In the genomic region with DNA sequence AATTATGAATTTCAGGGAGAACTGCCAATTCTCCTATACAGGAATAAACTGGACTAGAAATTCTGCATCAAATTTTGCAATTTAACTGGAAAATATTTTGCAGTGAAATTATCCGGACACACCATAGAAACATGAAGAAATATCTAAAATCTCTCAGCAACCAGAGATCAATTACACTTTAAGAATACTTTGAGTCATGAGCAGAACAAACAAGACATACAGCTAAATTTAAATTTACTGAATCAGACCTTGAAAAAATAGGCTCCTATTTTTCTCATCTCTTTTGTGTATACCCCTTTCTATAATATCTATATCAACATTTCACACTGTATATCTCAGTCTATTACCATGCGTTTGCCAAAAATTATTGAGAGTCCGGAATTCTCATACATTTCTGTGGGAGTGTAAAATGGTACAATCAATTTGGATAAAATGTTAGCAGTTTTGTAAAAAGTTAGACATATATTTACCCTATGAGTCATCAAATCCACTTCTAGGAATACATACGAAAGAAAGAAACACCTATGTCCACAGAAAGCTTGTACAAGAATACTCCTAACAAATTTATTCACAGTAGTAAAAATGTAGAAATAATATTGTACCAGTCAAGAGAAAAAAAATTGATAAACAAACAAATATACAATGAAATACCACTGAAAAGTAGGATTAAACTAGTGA, we compare ENCODE assay signal across 24 cellular contexts.
DNase-seq lines count a peak whose midpoint lies in the region; ATAC-seq, FAIRE-seq and TF ChIP-seq lines count a peak whose summit lies in the region.
"Had no signal": no experiment of that assay in that cellular context is flagged by ENCODE, and none has a peak within 500 bp of the region (broad histone marks: within the 10 kb centered on the region; RNA-seq: fewer than 3 reads in every experiment).

No MANE protein-coding gene starts in this region.

- no peaks in the 10 kb centered on the region for H3K27me3 Mint-ChIP-seq in astrocyte (ENCODE audit: low read depth, unreplicated experiment)

- peaks cover 8% of the 10 kb centered on the region; the same call in 2 of the 3 replicates for H3K4me1 ChIP-seq in A549
- no peaks in the 10 kb centered on the region for H3K4me1 ChIP-seq in HCT116 (ENCODE audit: control insufficient read depth in 1 of 2, insufficient read depth in 2 of 2, low read length in 2 of 2)
- no peaks in the 10 kb centered on the region for H3K4me1 ChIP-seq in astrocyte (ENCODE audit: insufficient read depth, low read length)
- H3K4me1 ChIP-seq: BE2C; BLaER1 treated with 17β-estradiol and CSF1 and Interleukin-3, amounts not matched to agents 10 nM and 100 nM had no signal

- H3K27ac Mint-ChIP-seq in astrocyte (ENCODE audit: unreplicated experiment) = no peak overlapping the region
- H3K27ac Mint-ChIP-seq: CD14-positive monocyte; CD4-positive, alpha-beta T cell; CD8-positive, alpha-beta memory T cell; GM23338; H9 had no signal

- no peak overlapping the region for H3K9ac ChIP-seq in HCT116 (ENCODE audit: low read length)
- no peak overlapping the region for H3K9ac ChIP-seq in astrocyte (ENCODE audit: low read length)
- H3K9ac ChIP-seq: BLaER1 treated with 17β-estradiol and CSF1 and Interleukin-3, amounts not matched to agents 10 nM and 100 nM had no signal

- H3K9me3 ChIP-seq in A549 (0 out of 3 replicates have a peak, but pooled peaks cover 3% of the 10 kb centered on the region), HCT116 (ENCODE audit: control insufficient read depth in 1 of 2, insufficient read depth in 1 of 2, low read depth in 1 of 2, low read length in 2 of 2) (no peaks in the 10 kb centered on the region), astrocyte (ENCODE audit: insufficient read depth, low read depth, low read length) (no peaks in the 10 kb centered on the region)
- H3K9me3 ChIP-seq: BE2C had no signal

- no peak overlapping the region for H3K4me3 Mint-ChIP-seq in astrocyte (ENCODE audit: unreplicated experiment)
- H3K4me3 Mint-ChIP-seq: CD14-positive monocyte; CD4-positive, alpha-beta T cell; CD8-positive, alpha-beta memory T cell; GM23338; H9 had no signal

- no peaks in the 10 kb centered on the region for H4K20me1 ChIP-seq in HCT116 (ENCODE audit: insufficient read depth)
- H4K20me1 ChIP-seq in astrocyte (ENCODE audit: insufficient read depth, low read length) = no peaks in the 10 kb centered on the region
- H4K20me1 ChIP-seq: BLaER1 treated with 17β-estradiol and CSF1 and Interleukin-3, amounts not matched to agents 10 nM and 100 nM had no signal

- no peak overlapping the region for H3K4me3 ChIP-seq in A549
- H3K4me3 ChIP-seq in HCT116 (replicated peaks in 1 of 2; ENCODE audit: low read depth in 1 of 2, low read length in 2 of 2) = no peak overlapping the region
- no peak overlapping the region for H3K4me3 ChIP-seq in astrocyte (ENCODE audit: insufficient read depth, low read depth, low read length)
- H3K4me3 ChIP-seq: BLaER1 treated with 17β-estradiol and CSF1 and Interleukin-3, amounts not matched to agents 10 nM and 100 nM; GM23338 had no signal

- POLR2A ChIA-PET in A549 (lab: Yijun Ruan, JAX) = no interaction called here
- POLR2A ChIA-PET in HCT116 (lab: Charles Lee) = no interaction called here

- WGBS in A549 (ENCODE audit: missing lambda C conversion rate) = 54% methylated on average over 4 of the region's 4 CpGs

- TF ChIP-seq CTCF in A549 (IDR thresholded peaks at IDR 0.05) = no peak
- no peak for TF ChIP-seq CTCF in HCT116 (IDR thresholded peaks at IDR 0.05 in 2 of 3, conservative IDR thresholded peaks at IDR 0.05 in 1 of 3; ENCODE audit: borderline replicate concordance in 1 of 3, insufficient read depth in 1 of 3, low read depth in 2 of 3, low read length in 2 of 3)
- no peak for TF ChIP-seq CTCF in astrocyte (IDR thresholded peaks at IDR 0.05; ENCODE audit: insufficient read depth, low read depth, low read length)

- peak overlapping the region; percentile 59 for H2AFZ ChIP-seq in HCT116 (ENCODE audit: low read depth, low read length, poor library complexity, severe bottlenecking)
- H2AFZ ChIP-seq in astrocyte (ENCODE audit: low read depth, low read length) = no peak overlapping the region
- H2AFZ ChIP-seq: GM23338 had no signal

- no peaks in the 10 kb centered on the region for H3K27me3 ChIP-seq in HCT116 (ENCODE audit: insufficient read depth, low read length)
- no peaks in the 10 kb centered on the region for H3K27me3 ChIP-seq in astrocyte (ENCODE audit: insufficient read depth, low read length)
- H3K27me3 ChIP-seq: BE2C; BLaER1 treated with 17β-estradiol and CSF1 and Interleukin-3, amounts not matched to agents 10 nM and 100 nM had no signal

- BruUV-seq in HCT116 (replicated peaks; lab: Mats Ljungman, UMichigan) = no TSS peak

- intact Hi-C loops in HCT116 (cut with micrococcal nuclease) = no loop called here

- peaks cover 3% of the 10 kb centered on the region for H3K9me3 Mint-ChIP-seq in astrocyte (ENCODE audit: unreplicated experiment)

- peaks cover 2% of the 10 kb centered on the region for H3K4me1 Mint-ChIP-seq in astrocyte (ENCODE audit: low read depth, unreplicated experiment)
- H3K4me1 Mint-ChIP-seq: CD14-positive monocyte; CD8-positive, alpha-beta memory T cell; GM23338; H9 had no signal

- H3K36me3 ChIP-seq in HCT116 (ENCODE audit: control insufficient read depth in 1 of 2, insufficient read depth in 2 of 2, low read length in 2 of 2) = no peaks in the 10 kb centered on the region
- no peaks in the 10 kb centered on the region for H3K36me3 ChIP-seq in astrocyte (ENCODE audit: insufficient read depth, low read length)
- H3K36me3 ChIP-seq: BE2C; BLaER1 treated with 17β-estradiol and CSF1 and Interleukin-3, amounts not matched to agents 10 nM and 100 nM had no signal

- TF ChIP-seq POLR2A in A549 (IDR thresholded peaks at IDR 0.05; ENCODE audit: low read length) (no peak), HCT116 (IDR thresholded peaks at IDR 0.05; ENCODE audit: borderline replicate concordance, extremely low read depth, insufficient read depth, insufficient read length) (no peak)

- H3K4me2 ChIP-seq in A549 (0 out of 3 replicates have a peak overlapping the region, but pooled peaks have one; percentile 8), HCT116 (ENCODE audit: low read length) (no peak overlapping the region), astrocyte (ENCODE audit: low read length) (no peak overlapping the region)
- H3K4me2 ChIP-seq: BLaER1 treated with 17β-estradiol and CSF1 and Interleukin-3, amounts not matched to agents 10 nM and 100 nM; GM23338 had no signal

- RAD21 ChIA-PET in HCT116 (lab: Charles Lee; ENCODE audit: low non-redundant PET in 1 of 2, low total read pairs in 2 of 2, uncharacterized antibody in 2 of 2, unreplicated experiment in 2 of 2) = no interaction called here

- ATAC-seq in A549 = no peak
- ATAC-seq in HCT116 = no peak
- ATAC-seq: GM23338 had no signal

- no peak for TF ChIP-seq EP300 in A549 (IDR thresholded peaks at IDR 0.05)

- CTCF ChIA-PET in A549 (lab: Yijun Ruan, JAX) (no interaction called here), HCT116 (lab: Charles Lee) (no interaction called here)

- H3K27ac ChIP-seq in A549 (no peak overlapping the region), HCT116 (ENCODE audit: low read depth, low read length) (no peak overlapping the region), astrocyte (ENCODE audit: low read depth, low read length) (no peak overlapping the region)
- H3K27ac ChIP-seq: 22Rv1; BLaER1 treated with 17β-estradiol and CSF1 and Interleukin-3, amounts not matched to agents 10 nM and 100 nM had no signal

- FAIRE-seq in A549 (lab: Jason Lieb, UNC) (no peak), astrocyte (lab: Jason Lieb, UNC) (peak; percentile 37), islet of Langerhans (lab: Jason Lieb, UNC) (peak; percentile 24)
- FAIRE-seq: A204.1, D721Med, G401.6, GM12892, GM19239 had no signal

- TF ChIP-seq RAD21 in A549 (conservative IDR thresholded peaks at IDR 0.05 in 1 of 2, IDR thresholded peaks at IDR 0.05 in 1 of 2) = no peak
- TF ChIP-seq RAD21 in HCT116 (IDR thresholded peaks at IDR 0.05; ENCODE audit: low read depth) = no peak

- no peaks in the 10 kb centered on the region for H3K36me3 Mint-ChIP-seq in astrocyte (ENCODE audit: low read depth, unreplicated experiment)
- H3K36me3 Mint-ChIP-seq: CD14-positive monocyte; CD8-positive, alpha-beta memory T cell had no signal

- DNase-seq in A549 (ENCODE audit: low read depth in 1 of 2, low spot score in 1 of 2) (no peak), HCT116 (ENCODE audit: low read depth, low spot score) (no peak), astrocyte (ENCODE audit: low read depth) (no peak), SIG-M5 (lab: John Stamatoyannopoulos, UW) (no peak), superior temporal gyrus (ENCODE audit: extremely low spot score) (no peak), NCI-H1092 treated with DMSO at 0.1 percent for 48 hours (lab: John Stamatoyannopoulos, UW) (no peak)
- DNase-seq: ACHN; AML-193; BE2C; CD4-positive, alpha-beta T cell; CD8-positive, alpha-beta memory T cell; DMS 273 treated with DMSO at 0.1 percent for 48 hours; DND-41; H9 had no signal

- H3K79me2 ChIP-seq in HCT116 (ENCODE audit: insufficient read depth, low read length) (no peaks in the 10 kb centered on the region), astrocyte (ENCODE audit: insufficient read depth, low read length) (no peaks in the 10 kb centered on the region)

- H3K9me2 ChIP-seq in HCT116 (ENCODE audit: insufficient read depth) = no peaks in the 10 kb centered on the region

TF ChIP-seq in A549, 52 proteins besides CTCF, POLR2A, EP300 and RAD21:
- TF ChIP-seq FOSL2 (IDR thresholded peaks at IDR 0.05) = no peak
- peak; percentile 66 for TF ChIP-seq FOSL2 (CRISPR knock-in tag; IDR thresholded peaks at IDR 0.05)
- no peak for TF ChIP-seq RCOR1 (IDR thresholded peaks at IDR 0.05; ENCODE audit: low read depth, low read length)

TF ChIP-seq in HCT116, 20 proteins besides CTCF, POLR2A, EP300 and RAD21 (continues in another document):
- TF ChIP-seq YY1 (IDR thresholded peaks at IDR 0.05; ENCODE audit: extremely low read depth, insufficient replicate concordance, low read depth, low read length) (no peak), CBX3 (IDR thresholded peaks at IDR 0.05; ENCODE audit: low read depth) (no peak), EZH2 (IDR thresholded peaks at IDR 0.05) (no peak), ZFX (IDR thresholded peaks at IDR 0.05) (no peak), SIN3A (IDR thresholded peaks at IDR 0.05; ENCODE audit: low read depth) (no peak)
- TF ChIP-seq, protein P1, sequence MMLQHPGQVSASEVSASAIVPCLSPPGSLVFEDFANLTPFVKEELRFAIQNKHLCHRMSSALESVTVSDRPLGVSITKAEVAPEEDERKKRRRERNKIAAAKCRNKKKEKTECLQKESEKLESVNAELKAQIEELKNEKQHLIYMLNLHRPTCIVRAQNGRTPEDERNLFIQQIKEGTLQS (IDR thresholded peaks at IDR 0.05) = no peak
- TF ChIP-seq, protein P2, sequence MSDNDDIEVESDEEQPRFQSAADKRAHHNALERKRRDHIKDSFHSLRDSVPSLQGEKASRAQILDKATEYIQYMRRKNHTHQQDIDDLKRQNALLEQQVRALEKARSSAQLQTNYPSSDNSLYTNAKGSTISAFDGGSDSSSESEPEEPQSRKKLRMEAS (IDR thresholded peaks at IDR 0.05) = no peak
